In genomic region chr14:89245802-89246201, GRCh38 we compare ENCODE assay signal across 1 cellular context.
TF ChIP-seq lines count a peak whose summit lies in the region.

No MANE protein-coding gene starts in this region.

TF ChIP-seq in GM23338, 12 proteins besides CTCF, POLR2A, EP300 and RAD21 (continued from another document):
- TF ChIP-seq, protein P1, sequence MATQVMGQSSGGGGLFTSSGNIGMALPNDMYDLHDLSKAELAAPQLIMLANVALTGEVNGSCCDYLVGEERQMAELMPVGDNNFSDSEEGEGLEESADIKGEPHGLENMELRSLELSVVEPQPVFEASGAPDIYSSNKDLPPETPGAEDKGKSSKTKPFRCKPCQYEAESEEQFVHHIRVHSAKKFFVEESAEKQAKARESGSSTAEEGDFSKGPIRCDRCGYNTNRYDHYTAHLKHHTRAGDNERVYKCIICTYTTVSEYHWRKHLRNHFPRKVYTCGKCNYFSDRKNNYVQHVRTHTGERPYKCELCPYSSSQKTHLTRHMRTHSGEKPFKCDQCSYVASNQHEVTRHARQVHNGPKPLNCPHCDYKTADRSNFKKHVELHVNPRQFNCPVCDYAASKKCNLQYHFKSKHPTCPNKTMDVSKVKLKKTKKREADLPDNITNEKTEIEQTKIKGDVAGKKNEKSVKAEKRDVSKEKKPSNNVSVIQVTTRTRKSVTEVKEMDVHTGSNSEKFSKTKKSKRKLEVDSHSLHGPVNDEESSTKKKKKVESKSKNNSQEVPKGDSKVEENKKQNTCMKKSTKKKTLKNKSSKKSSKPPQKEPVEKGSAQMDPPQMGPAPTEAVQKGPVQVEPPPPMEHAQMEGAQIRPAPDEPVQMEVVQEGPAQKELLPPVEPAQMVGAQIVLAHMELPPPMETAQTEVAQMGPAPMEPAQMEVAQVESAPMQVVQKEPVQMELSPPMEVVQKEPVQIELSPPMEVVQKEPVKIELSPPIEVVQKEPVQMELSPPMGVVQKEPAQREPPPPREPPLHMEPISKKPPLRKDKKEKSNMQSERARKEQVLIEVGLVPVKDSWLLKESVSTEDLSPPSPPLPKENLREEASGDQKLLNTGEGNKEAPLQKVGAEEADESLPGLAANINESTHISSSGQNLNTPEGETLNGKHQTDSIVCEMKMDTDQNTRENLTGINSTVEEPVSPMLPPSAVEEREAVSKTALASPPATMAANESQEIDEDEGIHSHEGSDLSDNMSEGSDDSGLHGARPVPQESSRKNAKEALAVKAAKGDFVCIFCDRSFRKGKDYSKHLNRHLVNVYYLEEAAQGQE (IDR thresholded peaks at IDR 0.05; ENCODE audit: unreplicated experiment), result no peak
- TF ChIP-seq EZH2phosphoT487 (IDR thresholded peaks at IDR 0.05; ENCODE audit: unreplicated experiment) (no peak), POLR2AphosphoS5 (IDR thresholded peaks at IDR 0.05; ENCODE audit: low read depth) (no peak), JUNB (IDR thresholded peaks at IDR 0.05; ENCODE audit: unreplicated experiment) (no peak), EZH2 (IDR thresholded peaks at IDR 0.05; ENCODE audit: low read depth, unreplicated experiment) (no peak), ZNF114 (CRISPR knock-in tag; IDR thresholded peaks at IDR 0.05) (no peak), ZNF462 (CRISPR knock-in tag; IDR thresholded peaks at IDR 0.05) (no peak), ZNF331 (CRISPR knock-in tag; IDR thresholded peaks at IDR 0.05; ENCODE audit: low read depth) (no peak)
- TF ChIP-seq, protein P2, sequence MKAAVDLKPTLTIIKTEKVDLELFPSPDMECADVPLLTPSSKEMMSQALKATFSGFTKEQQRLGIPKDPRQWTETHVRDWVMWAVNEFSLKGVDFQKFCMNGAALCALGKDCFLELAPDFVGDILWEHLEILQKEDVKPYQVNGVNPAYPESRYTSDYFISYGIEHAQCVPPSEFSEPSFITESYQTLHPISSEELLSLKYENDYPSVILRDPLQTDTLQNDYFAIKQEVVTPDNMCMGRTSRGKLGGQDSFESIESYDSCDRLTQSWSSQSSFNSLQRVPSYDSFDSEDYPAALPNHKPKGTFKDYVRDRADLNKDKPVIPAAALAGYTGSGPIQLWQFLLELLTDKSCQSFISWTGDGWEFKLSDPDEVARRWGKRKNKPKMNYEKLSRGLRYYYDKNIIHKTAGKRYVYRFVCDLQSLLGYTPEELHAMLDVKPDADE (IDR thresholded peaks at IDR 0.05), result no peak
